24 cellular contexts compared by ENCODE assay signal in the genomic region with DNA sequence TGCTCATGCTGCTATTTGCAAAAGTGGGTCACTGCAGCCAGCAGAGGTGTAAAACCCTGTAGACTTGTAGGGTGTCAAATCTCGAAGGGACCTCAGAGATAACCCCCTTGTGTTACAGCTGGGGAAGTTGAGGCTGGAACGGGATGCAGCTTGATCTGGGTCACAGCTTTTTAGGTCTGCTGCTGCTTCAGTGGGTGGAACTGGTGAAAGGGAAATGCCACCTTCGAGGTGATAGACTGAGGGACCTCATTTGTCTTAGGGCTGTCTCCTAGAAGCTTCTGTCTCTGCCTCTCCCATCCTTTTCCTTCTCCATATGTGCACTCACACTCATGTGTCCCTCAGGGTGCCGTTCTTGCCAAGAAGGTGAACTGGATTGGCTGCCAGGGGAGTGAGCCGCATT. TPM values are rescaled to one million over a fixed set of nuclear protein-coding genes. Genes with fewer than 3 reads are reported as not detected.
"Had no signal": no experiment of that assay in that cellular context is flagged by ENCODE, and none has a peak within 500 bp of the region (broad histone marks: within the 10 kb centered on the region; RNA-seq: fewer than 3 reads in every experiment).

No MANE protein-coding gene starts in this region.

- ATAC-seq: left colon; pancreas; right lobe of liver; stimulated activated memory B cell treated with anti-CD40 and anti-IgM and Interleukin-4, amounts not matched to agents 10 μg/mL and 1 μg/mL and 100 μg/mL, for 72 hours had no signal

- H3K4me3 Mint-ChIP-seq: dendritic cell treated with granulocyte-macrophage colony-stimulating factor and Interleukin-4, amounts not matched to agents 40 ng/mL and 50 ng/mL, for 4 days; endodermal cell; naive B cell; neural crest cell; stimulated activated memory B cell treated with anti-CD40 and anti-IgM and Interleukin-4, amounts not matched to agents 10 μg/mL and 1 μg/mL and 100 μg/mL, for 72 hours; stimulated activated naive CD8-positive, alpha-beta T cell treated with anti-CD3 and anti-CD28 coated beads, Interleukin-15, Interleukin-2, amounts not matched to agents 100 ng/mL and 50 ng/mL, for 24 hours had no signal

- H3K9me3 Mint-ChIP-seq: dendritic cell treated with granulocyte-macrophage colony-stimulating factor and Interleukin-4, amounts not matched to agents 40 ng/mL and 50 ng/mL, for 4 days; endodermal cell; naive B cell; neural crest cell; stimulated activated memory B cell treated with anti-CD40 and anti-IgM and Interleukin-4, amounts not matched to agents 10 μg/mL and 1 μg/mL and 100 μg/mL, for 72 hours; stimulated activated naive CD8-positive, alpha-beta T cell treated with anti-CD3 and anti-CD28 coated beads, Interleukin-15, Interleukin-2, amounts not matched to agents 100 ng/mL and 50 ng/mL, for 24 hours had no signal

- H3K27me3 ChIP-seq: hepatocyte, pancreas, right lobe of liver, tibial artery, upper lobe of left lung, uterus had no signal

- H3K36me3 ChIP-seq: right lobe of liver, uterus had no signal

- H3K4me1 ChIP-seq: pancreas, right lobe of liver, tibial artery, upper lobe of left lung, uterus had no signal

- H3K4me3 ChIP-seq: hepatocyte, pancreas, right lobe of liver, tibial artery, upper lobe of left lung, uterus had no signal

- H3K27ac Mint-ChIP-seq: dendritic cell treated with granulocyte-macrophage colony-stimulating factor and Interleukin-4, amounts not matched to agents 40 ng/mL and 50 ng/mL, for 4 days; endodermal cell; naive B cell; stimulated activated memory B cell treated with anti-CD40 and anti-IgM and Interleukin-4, amounts not matched to agents 10 μg/mL and 1 μg/mL and 100 μg/mL, for 72 hours; stimulated activated naive CD8-positive, alpha-beta T cell treated with anti-CD3 and anti-CD28 coated beads, Interleukin-15, Interleukin-2, amounts not matched to agents 100 ng/mL and 50 ng/mL, for 24 hours had no signal

- DNase-seq: endodermal cell; foreskin melanocyte; head of caudate nucleus; left colon; mesendoderm; naive B cell; nucleus accumbens; pancreas; right lobe of liver; stimulated activated CD4-positive, alpha-beta T cell treated with anti-CD3 and anti-CD28 coated beads, Interleukin-4, amount 100 ng/mL, for 1 hour; stimulated activated CD8-positive, alpha-beta memory T cell treated with anti-CD3 and anti-CD28 coated beads, Interleukin-4, amount 100 ng/mL, for 48 hours; tibial artery; upper lobe of left lung; uterus had no signal

- H3K4me2 ChIP-seq: hepatocyte had no signal

- H3K27ac ChIP-seq: hepatocyte, pancreas, right lobe of liver, tibial artery, upper lobe of left lung, uterus had no signal

- H3K27me3 Mint-ChIP-seq: dendritic cell treated with granulocyte-macrophage colony-stimulating factor and Interleukin-4, amounts not matched to agents 40 ng/mL and 50 ng/mL, for 4 days; naive B cell; progenitor cell of endocrine pancreas; stimulated activated memory B cell treated with anti-CD40 and anti-IgM and Interleukin-4, amounts not matched to agents 10 μg/mL and 1 μg/mL and 100 μg/mL, for 72 hours; stimulated activated naive CD8-positive, alpha-beta T cell treated with anti-CD3 and anti-CD28 coated beads, Interleukin-15, Interleukin-2, amounts not matched to agents 100 ng/mL and 50 ng/mL, for 24 hours had no signal

- H3K9me3 ChIP-seq: pancreas, right lobe of liver, tibial artery, upper lobe of left lung, uterus had no signal

- H2AFZ ChIP-seq: hepatocyte had no signal

- FAIRE-seq: colon, pancreas had no signal

- H3K4me1 Mint-ChIP-seq: stimulated activated memory B cell treated with anti-CD40 and anti-IgM and Interleukin-4, amounts not matched to agents 10 μg/mL and 1 μg/mL and 100 μg/mL, for 72 hours had no signal

RNA-seq across cellular contexts. Expression of a gene that starts 40.0 kb away (rescaled TPM):
- total RNA-seq: endodermal cell, kidney epithelial cell, lung microvascular endothelial cell, right lobe of liver, temporal lobe, uterus had no signal
